ENCODE assay signal across 24 cellular contexts in genomic region chr12:94169966-94170689, GRCh38. TPM values are rescaled to one million over a fixed set of nuclear protein-coding genes. Genes with fewer than 3 reads are reported as not detected.
DNase-seq lines count a peak whose midpoint lies in the region; ATAC-seq, FAIRE-seq and TF ChIP-seq lines count a peak whose summit lies in the region.
"Had no signal": no experiment of that assay in that cellular context is flagged by ENCODE, and none has a peak within 500 bp of the region (broad histone marks: within the 10 kb centered on the region; RNA-seq: fewer than 3 reads in every experiment).

No MANE protein-coding gene starts in this region.

- peaks cover 48 to 57% of the 10 kb centered on the region in 2 donors for H3K36me3 Mint-ChIP-seq in CD14-positive monocyte

- TF ChIP-seq POLR2A in A549 (IDR thresholded peaks at IDR 0.05; ENCODE audit: low read length) (no peak), K562 (conservative IDR thresholded peaks at IDR 0.05) (no peak)

- H3K9me3 Mint-ChIP-seq in CD14-positive monocyte: peaks cover 0 to 2% (median 0%) of the 10 kb centered on the region in 7 donors
- H3K9me3 Mint-ChIP-seq: activated B cell treated with CpG ODN at 0.5 μM for 24 hours; CD8-positive, alpha-beta memory T cell had no signal

- H4K20me1 ChIP-seq in MM.1S (ENCODE audit: insufficient read depth, low read length) (no peaks in the 10 kb centered on the region), K562 (replicated peaks; ENCODE audit: control insufficient read depth, insufficient read depth, low read length) (0 out of 2 replicates have a peak, but pooled peaks cover 4% of the 10 kb centered on the region)

- BruUV-seq in K562 (replicated peaks; lab: Mats Ljungman, UMichigan): no TSS peak

- in situ Hi-C loops in K562 (cut with MboI): no loop called here

- no peak for DNase-seq in A549 (ENCODE audit: low read depth in 1 of 2, low spot score in 1 of 2)
- no peak for DNase-seq in CD14-positive monocyte (ENCODE audit: low spot score)
- no peak for DNase-seq in MM.1S
- no peak for DNase-seq in K562 (ENCODE audit: extremely low read depth in 1 of 4, low spot score in 3 of 4)
- DNase-seq in NCI-H2227 treated with DMSO at 0.1 percent for 48 hours (lab: John Stamatoyannopoulos, UW): no peak
- DNase-seq in stimulated activated CD4-positive, alpha-beta T cell treated with anti-CD3 and anti-CD28 coated beads, Interleukin-12 subunit alpha, Interleukin-12 subunit beta, amount 100 ng/mL, for 4 hours: no peak
- DNase-seq in D341Med (ENCODE audit: low spot score): no peak
- no peak for DNase-seq in OCI-M1 (lab: John Stamatoyannopoulos, UW)
- DNase-seq: activated B cell treated with CpG ODN at 0.5 μM for 24 hours; brain microvascular endothelial cell; colonic mucosa; DMS79 treated with DMSO at 0.1 percent for 48 hours; gastrocnemius medialis; hypothalamus; NCI-H1436 treated with DMSO at 0.1 percent for 48 hours; NCI-H2171; NCI-H524 treated with DMSO at 0.1 percent for 48 hours; stimulated activated CD4-positive, alpha-beta T cell treated with anti-CD3 and anti-CD28 coated beads, Interleukin-4, amount 100 ng/mL, for 1 hour had no signal

- H3F3A ChIP-seq in MM.1S (ENCODE audit: insufficient read depth, low read length): peaks cover 50% of the 10 kb centered on the region

- H3K9me2 ChIP-seq in MM.1S (replicated peaks; ENCODE audit: insufficient read depth, low read length): no peaks in the 10 kb centered on the region

- H3K9me1 ChIP-seq in K562 (ENCODE audit: control insufficient read depth, insufficient read depth, low read length): no peaks in the 10 kb centered on the region

- H3K4me2 ChIP-seq in A549 (no peak overlapping the region), MM.1S (ENCODE audit: low read depth, low read length) (no peak overlapping the region), K562 (ENCODE audit: insufficient read depth, low read length) (no peak overlapping the region)
- H3K4me2 ChIP-seq: smooth muscle cell had no signal

- H3K4me1 ChIP-seq in A549 (peaks cover 14% of the 10 kb centered on the region), MM.1S (ENCODE audit: low read length) (peaks cover 68% of the 10 kb centered on the region), K562 (replicated peaks in 1 of 2; ENCODE audit: control insufficient read depth in 2 of 2, insufficient read depth in 2 of 2, low read length in 2 of 2) (peaks cover 0 to 4% of the 10 kb centered on the region in 2 experiments; a peak in 3 of 5 replicates)
- H3K4me1 ChIP-seq: colonic mucosa, esophagus muscularis mucosa, gastrocnemius medialis had no signal

- peaks cover 59% of the 10 kb centered on the region for H3K4me1 Mint-ChIP-seq in CD14-positive monocyte

- H3K9ac ChIP-seq in MM.1S (ENCODE audit: low read length) (no peak overlapping the region), K562 (ENCODE audit: insufficient read depth in 1 of 2, low read depth in 2 of 2, low read length in 2 of 2) (no peak overlapping the region)

- no peak overlapping the region for H3K4me3 ChIP-seq in A549
- H3K4me3 ChIP-seq in MM.1S (ENCODE audit: low read length): no peak overlapping the region
- no peak overlapping the region for H3K4me3 ChIP-seq in K562
- H3K4me3 ChIP-seq: colonic mucosa, esophagus muscularis mucosa, gastrocnemius medialis, smooth muscle cell, tibial nerve had no signal

- TF ChIP-seq CTCF in A549 (IDR thresholded peaks at IDR 0.05): no peak
- TF ChIP-seq CTCF in CD14-positive monocyte (IDR thresholded peaks at IDR 0.05): no peak
- TF ChIP-seq CTCF in MM.1S (IDR thresholded peaks at IDR 0.05; ENCODE audit: low read length): no peak
- no peak for TF ChIP-seq CTCF in K562 (IDR thresholded peaks at IDR 0.05 in 2 of 3, conservative IDR thresholded peaks at IDR 0.05 in 1 of 3; ENCODE audit: insufficient read depth in 2 of 3, low read depth in 1 of 3, low read length in 3 of 3)

- H3K79me2 ChIP-seq in MM.1S (ENCODE audit: low read length) (peaks cover 75% of the 10 kb centered on the region), K562 (ENCODE audit: control insufficient read depth, insufficient read depth, low read length) (no peaks in the 10 kb centered on the region)

- H3K27ac ChIP-seq in A549 (no peak overlapping the region), MM.1S (ENCODE audit: low read length) (peak overlapping the region; percentile 95; the same call in 1 of the 2 replicates), K562 (ENCODE audit: extremely low read depth, low read depth, low read length) (no peak overlapping the region)
- H3K27ac ChIP-seq: brain microvascular endothelial cell, colonic mucosa, esophagus muscularis mucosa, gastrocnemius medialis, HL-60, tibial nerve had no signal

- peaks cover 17% of the 10 kb centered on the region; the same call in 1 of the 2 replicates for H3K36me3 ChIP-seq in MM.1S (replicated peaks; ENCODE audit: insufficient read depth, low read length)
- H3K36me3 ChIP-seq in K562 (ENCODE audit: control insufficient read depth, insufficient read depth, low read length): no peaks in the 10 kb centered on the region
- H3K36me3 ChIP-seq: brain microvascular endothelial cell, colonic mucosa, esophagus muscularis mucosa, gastrocnemius medialis, tibial nerve had no signal

- H2AFZ ChIP-seq in MM.1S (ENCODE audit: low read length) (no peak overlapping the region), K562 (ENCODE audit: low read depth, low read length) (no peak overlapping the region)

- POLR2A ChIA-PET in A549 (lab: Yijun Ruan, JAX): no interaction called here
- POLR2A ChIA-PET in K562 (lab: Yijun Ruan, JAX): no interaction called here

- CTCF ChIA-PET in A549 (lab: Yijun Ruan, JAX) (interaction anchor here (1.3 to 1.6 kb wide), 2 partner anchors 20 to 36 kb away, joined by 3 to 5 read pairs; no protein-coding TSS in a partner anchor), K562 (lab: Yijun Ruan, JAX; ENCODE audit: low intra/inter-chr PET ratio) (no interaction called here)

- H3K27me3 ChIP-seq in MM.1S (replicated peaks; ENCODE audit: insufficient read depth, low read length) (no peaks in the 10 kb centered on the region), K562 (ENCODE audit: control insufficient read depth in 2 of 2, insufficient read depth in 2 of 2, low read length in 2 of 2) (peaks cover 0 to 3% of the 10 kb centered on the region in 2 experiments; a peak in 1 of 5 replicates)
- H3K27me3 ChIP-seq: brain microvascular endothelial cell, colonic mucosa, esophagus muscularis mucosa, gastrocnemius medialis had no signal

- intact Hi-C loops in CD14-positive monocyte (cut with micrococcal nuclease) (loop anchor here in 1 of 2 donors (2.0 to 10.0 kb wide), 5 partner anchors 15 to 475 kb away; no protein-coding TSS in a partner anchor), K562 (cut with micrococcal nuclease) (no loop called here)

- TF ChIP-seq EP300 in A549 (IDR thresholded peaks at IDR 0.05): no peak
- TF ChIP-seq EP300 in K562 (IDR thresholded peaks at IDR 0.05; ENCODE audit: low read length): no peak

- peaks cover 0 to 2% (median 0%) of the 10 kb centered on the region in 3 donors for H3K27me3 Mint-ChIP-seq in CD14-positive monocyte (ENCODE audit: low read depth in 3 of 3)
- H3K27me3 Mint-ChIP-seq: activated B cell treated with CpG ODN at 0.5 μM for 24 hours; CD8-positive, alpha-beta memory T cell had no signal

- WGBS in A549 (ENCODE audit: missing lambda C conversion rate): 32% methylated on average over 6 of the region's 6 CpGs
- 17% methylated on average over 6 of the region's 6 CpGs for WGBS in K562 (ENCODE audit: insufficient coverage, low coverage, missing lambda C conversion rate)

- H3K4me3 Mint-ChIP-seq in CD14-positive monocyte: no peak overlapping the region
- H3K4me3 Mint-ChIP-seq: activated B cell treated with CpG ODN at 0.5 μM for 24 hours; CD8-positive, alpha-beta memory T cell had no signal

- FAIRE-seq in A549 (lab: Jason Lieb, UNC) (no peak), K562 (lab: Jason Lieb, UNC) (no peak)
- FAIRE-seq: GM19239 had no signal

- ATAC-seq in A549: no peak
- no peak for ATAC-seq in K562
- ATAC-seq: gastrocnemius medialis had no signal

- no peak for TF ChIP-seq RAD21 in A549 (conservative IDR thresholded peaks at IDR 0.05 in 1 of 2, IDR thresholded peaks at IDR 0.05 in 1 of 2)
- no peak for TF ChIP-seq RAD21 in K562 (CRISPR knock-in tag; conservative IDR thresholded peaks at IDR 0.05 in 1 of 2, IDR thresholded peaks at IDR 0.05 in 1 of 2)

- peak overlapping the region in 5 of 7 donors; percentile 3 to 91 (median 71) for H3K27ac Mint-ChIP-seq in CD14-positive monocyte
- H3K27ac Mint-ChIP-seq: activated B cell treated with CpG ODN at 0.5 μM for 24 hours had no signal

- H3K9me3 ChIP-seq in A549: no peaks in the 10 kb centered on the region
- no peaks in the 10 kb centered on the region for H3K9me3 ChIP-seq in MM.1S (replicated peaks; ENCODE audit: insufficient read depth, low read length)
- no peaks in the 10 kb centered on the region for H3K9me3 ChIP-seq in K562 (replicated peaks; ENCODE audit: control insufficient read depth, insufficient read depth, low read depth, low read length)
- H3K9me3 ChIP-seq: colonic mucosa, esophagus muscularis mucosa, gastrocnemius medialis, tibial nerve had no signal

TF ChIP-seq in K562, 482 proteins besides CTCF, POLR2A, EP300 and RAD21 (continues in another document):
- no peak for TF ChIP-seq ZNF699 (CRISPR knock-in tag; IDR thresholded peaks at IDR 0.05; ENCODE audit: insufficient replicate concordance)

RNA-seq across cellular contexts. Expression of gene PLXNC1, which starts 21.8 kb away (rescaled TPM):
- 0.50 and 1.4 TPM in 2 replicates for polyA plus RNA-seq in A549 (2011; rRNA removed)
- 0.01 and 0.05 TPM in 2 replicates for polyA plus RNA-seq in A549 (2012; cell fraction: cytosol; rRNA removed)
- polyA plus RNA-seq in A549 (2012; cell fraction: nucleus; rRNA removed): 0.06 and 0.45 TPM in 2 replicates
- 0.12 to 0.18 TPM (median 0.13 TPM) in 3 replicates for polyA plus RNA-seq in A549 (2017; fragmentation: RNase III; extraction: RNeasy Plus Mini Kit Qiagen cat#74134 plus additional on column Dnase treatment)
- 1.1 and 1.2 TPM in 2 replicates for polyA minus RNA-seq in A549 (2011; rRNA and poly(A)+ RNA removed)
- 10 to 100 TPM; 14.3 to 15.4 TPM for polyA plus RNA-seq in CD14-positive monocyte
- 0.32 and 0.37 TPM in 2 replicates for total RNA-seq in K562 (2011; cell fraction: chromatin; rRNA removed; ENCODE audit: low replicate concordance)
- under 0.01 TPM in 1 of 2 replicates, not detected in the other for total RNA-seq in K562 (2011; cell fraction: nucleolus; rRNA removed)
- total RNA-seq in K562 (2011; cell fraction: nucleoplasm; rRNA removed): 0.23 and 0.29 TPM in 2 replicates
- total RNA-seq in K562 (2014; rRNA removed): 0.14 and 0.16 TPM in 2 replicates
- total RNA-seq in K562 (2014; rRNA removed; fragmentation: Illumina TruSeq; extraction: Trizol): 0.18 and 0.45 TPM in 2 replicates
- total RNA-seq in K562 (2015; rRNA removed; fragmentation: Illumina TruSeq; extraction: Trizol): 0.30 and 0.87 TPM in 2 replicates
- total RNA-seq in K562 (2021): 0.33 and 0.42 TPM in 2 replicates
- polyA plus RNA-seq in K562 (2011; rRNA removed): 0.12 and 0.53 TPM in 2 replicates
- 0.01 and 0.25 TPM in 2 replicates for polyA plus RNA-seq in K562 (2011; cell fraction: cytosol; rRNA removed)
- polyA plus RNA-seq in K562 (2011; cell fraction: nucleus; rRNA removed): 0.14 and 0.77 TPM in 2 replicates
- polyA plus RNA-seq in K562 (2012): 0.59 and 1.0 TPM in 2 replicates
- polyA plus RNA-seq in K562 (2014; fragmentation: Illumina TruSeq; extraction: Trizol): 0.21 and 0.44 TPM in 2 replicates
- under 1 TPM; 0.28 to 0.55 TPM for polyA plus RNA-seq in K562 (2014; fragmentation: Nextera tagmentation; extraction: Ambion mirVana)
- polyA plus RNA-seq in K562 (2014; rRNA removed): 0.08 TPM in 2 replicates
- 0.12 and 1.7 TPM in 2 replicates for polyA minus RNA-seq in K562 (2011; rRNA and poly(A)+ RNA removed)
- polyA minus RNA-seq in K562 (2011; cell fraction: cytosol; rRNA and poly(A)+ RNA removed): 0.76 TPM in 1 of 2 replicates, not detected in the other
- polyA minus RNA-seq in K562 (2011; cell fraction: nucleus; rRNA and poly(A)+ RNA removed): under 0.01 and 1.2 TPM in 2 replicates

Comparison
In these comparisons a context has a peak if more than half of its experiments do, and no peak if none do; other contexts are left out.
1. RNA of gene PLXNC1, which starts 21.8 kb away (polyA plus RNA-seq): 14.3 to 15.4 TPM in CD14-positive monocyte; 0.01 to 1.4 TPM in A549 and 0.01 to 1.0 TPM in K562; every median in the first group is over 4 times any median in the second.
2. Of the 35 proteins assayed by ChIP-seq in both K562 and A549: peak only in K562: CHD4, HDAC2 and KDM1A; only in A549: none; in both: ZFP36; in neither: 30; mixed calls (peak in some experiments, not most) for 1.